9 cellular contexts compared by ENCODE assay signal in genomic region chr9:129483467-129484324, GRCh38.
DNase-seq lines count a peak whose midpoint lies in the region; ATAC-seq, FAIRE-seq and TF ChIP-seq lines count a peak whose summit lies in the region.
"Had no signal": no experiment of that assay in that cellular context is flagged by ENCODE, and none has a peak within 500 bp of the region (broad histone marks: within the 10 kb centered on the region; RNA-seq: fewer than 3 reads in every experiment).

No MANE protein-coding gene starts in this region.

- ATAC-seq in pancreas (peak; percentile 38 to 63 (median 52)), HG02678 (IDR thresholded peaks at IDR 0.05; ENCODE audit: unreplicated experiment) (no peak), GM21447 (IDR thresholded peaks at IDR 0.05; ENCODE audit: unreplicated experiment) (no peak)

- no peaks in the 10 kb centered on the region for H3K27me3 ChIP-seq in pancreas

- no peaks in the 10 kb centered on the region for H3K9me3 ChIP-seq in pancreas

- H3K27ac ChIP-seq in pancreas, result peak overlapping the region; percentile 99 to 100 (median 100)

- peaks cover 34 to 52% (median 43%) of the 10 kb centered on the region in 3 donors for H3K4me1 ChIP-seq in pancreas

- TF ChIP-seq CTCF in pancreas (IDR thresholded peaks at IDR 0.05), result no peak

- H3K4me3 ChIP-seq in pancreas, result peak overlapping the region in 3 of 4 donors; percentile 14 to 58 (median 53)

- intact Hi-C loops in cardiac septum (cut with DNase I) (loop anchor here (1.0 to 5.0 kb wide), 6 partner anchors 23 to 343 kb away; no protein-coding TSS in a partner anchor), pancreas (cut with DNase I) (loop anchor here in 1 of 3 donors (10.0 kb wide), 1 partner anchor 309 kb away; the partner anchor contains the start of gene IER5L)

- no peaks in the 10 kb centered on the region for H3K36me3 ChIP-seq in pancreas

- WGBS in pancreas, 2 donors, result 12 to 13% methylated on average over 29 of the region's 29 CpGs

- no peak for FAIRE-seq in pancreas (lab: Jason Lieb, UNC)
- FAIRE-seq: TTC549 had no signal

- peak; percentile 83 for DNase-seq in ELR (ENCODE audit: low read depth)
- DNase-seq in NCI-H2171 (lab: John Stamatoyannopoulos, UW), result peak; percentile 62
- peak; percentile 93 for DNase-seq in amniotic epithelial cell (ENCODE audit: low read depth)
- DNase-seq in cardiac septum (ENCODE audit: low spot score), result peak; percentile 92
- peak; percentile 79 to 89 (median 84) for DNase-seq in pancreas
- no peak for DNase-seq in OCI-M2 (lab: John Stamatoyannopoulos, UW; ENCODE audit: unreplicated experiment)

Comparison
In these comparisons a context has a peak if more than half of its experiments do, and no peak if none do; other contexts are left out.
1. ATAC-seq: peak in pancreas (4 of 4); none in HG02678 (single experiment) and GM21447 (single experiment).